In genomic region chr19:57527136-57527881, GRCh38 we compare ENCODE assay signal across 8 cellular contexts. TPM values are rescaled to one million over a fixed set of nuclear protein-coding genes. Genes with fewer than 3 reads are reported as not detected.
DNase-seq lines count a peak whose midpoint lies in the region; ATAC-seq, FAIRE-seq and TF ChIP-seq lines count a peak whose summit lies in the region.

ZNF549 (plus strand) TSS chr19:57527356; CDS start chr19:57527574, 218 bp downstream.

- H3K36me3 Mint-ChIP-seq in naive B cell: peaks cover 19 to 20% of the 10 kb centered on the region in 2 donors

- H3K9me2 ChIP-seq in PC-9 (ENCODE audit: insufficient read depth): no peaks in the 10 kb centered on the region

- H3K79me2 ChIP-seq in PC-9 (ENCODE audit: low read depth): peaks cover 24% of the 10 kb centered on the region

- peaks cover 0 to 11% (median 2%) of the 10 kb centered on the region in 7 donors for H3K9me3 Mint-ChIP-seq in naive B cell

- peaks cover 20 to 26% (median 24%) of the 10 kb centered on the region in 3 donors for H3K4me1 Mint-ChIP-seq in naive B cell

- H3K27me3 ChIP-seq in HUES64 (ENCODE audit: insufficient read depth, low read length): no peaks in the 10 kb centered on the region
- H3K27me3 ChIP-seq in PC-9 (ENCODE audit: insufficient read depth, low read depth): no peaks in the 10 kb centered on the region

- DNase-seq in D721Med (ENCODE audit: insufficient read length, low spot score) (peak; percentile 92), PC-9 (peak; percentile 92 to 94), activated T-helper 1 cell treated with Interleukin-2 at 50 U/mL for 16 hours (ENCODE audit: low read depth) (peak; percentile 83), fibroblast of mammary gland (ENCODE audit: low read depth) (peak; percentile 88), naive B cell (peak; percentile 88)
- peak; percentile 70 to 85 for DNase-seq in stimulated activated CD8-positive, alpha-beta memory T cell treated with anti-CD3 and anti-CD28 coated beads, Interleukin-7, amount 100 ng/mL, for 48 hours (ENCODE audit: extremely low read depth in 1 of 2, low read depth in 1 of 2)

- peak; percentile 99 for ATAC-seq in GM21447 (IDR thresholded peaks at IDR 0.05; ENCODE audit: unreplicated experiment)
- ATAC-seq in naive B cell (ENCODE audit: low read depth in 2 of 2): peak; percentile 98 to 99

- H3K27me3 Mint-ChIP-seq in naive B cell: no peaks in the 10 kb centered on the region

- H3F3A ChIP-seq in PC-9 (ENCODE audit: insufficient read depth, low read depth): 0 out of 2 replicates have a peak, but pooled peaks cover 8% of the 10 kb centered on the region

- peak within 1 kb of the TSS; percentile 85 for H3K9ac ChIP-seq in HUES64 (ENCODE audit: low read depth, low read length)

- peak within 1 kb of the TSS; percentile 89 for H3K4me2 ChIP-seq in PC-9

- peak; percentile 16 for FAIRE-seq in D721Med (lab: Jason Lieb, UNC)

- BruUV-seq in PC-9 (replicated peaks; lab: Mats Ljungman, UMichigan): TSS peak; percentile 67

- H3K36me3 ChIP-seq in HUES64 (ENCODE audit: insufficient read depth, low read length) (peaks cover 18% of the 10 kb centered on the region), PC-9 (ENCODE audit: low read depth) (peaks cover 29% of the 10 kb centered on the region)

- H3K4me1 ChIP-seq in HUES64 (ENCODE audit: insufficient read depth, low read length): peaks cover 6% of the 10 kb centered on the region; the same call in 1 of the 2 replicates
- H3K4me1 ChIP-seq in PC-9 (replicated peaks; ENCODE audit: insufficient read depth): no peaks in the 10 kb centered on the region; the same call in 1 of the 2 replicates

- H2AFZ ChIP-seq in PC-9: peak within 1 kb of the TSS; percentile 100

- H3K4me3 ChIP-seq in HUES64 (ENCODE audit: low read length) (peak within 1 kb of the TSS; percentile 88), PC-9 (peak within 1 kb of the TSS; percentile 86), fibroblast of mammary gland (ENCODE audit: control insufficient read depth, low read depth, low read length) (peak within 1 kb of the TSS; percentile 95)

- no peaks in the 10 kb centered on the region; the same call in 1 of the 2 replicates for H4K20me1 ChIP-seq in PC-9 (ENCODE audit: insufficient read depth)

- H3K4me3 Mint-ChIP-seq in naive B cell: peak within 1 kb of the TSS; percentile 95 to 99 (median 97)

- CTCF ChIA-PET in PC-9 (lab: Charles Lee): no interaction called here

- POLR2A ChIA-PET in PC-9 (lab: Charles Lee; ENCODE audit: unreplicated experiment): no interaction called here

- WGBS in HUES64: under 1% methylated on average over 64 of the region's 64 CpGs

- intact Hi-C loops in PC-9 (cut with micrococcal nuclease; ENCODE audit: unreplicated experiment): loop anchor here (1.0 to 2.0 kb wide), 2 partner anchors 28 to 31 kb away; partner anchors contain the start of genes ZNF550 and ZNF773

- peak within 1 kb of the TSS; percentile 96 to 99 (median 98) for H3K27ac Mint-ChIP-seq in naive B cell

- TF ChIP-seq CTCF in D721Med (IDR thresholded peaks at IDR 0.05; ENCODE audit: insufficient read depth, missing control alignments) (no peak), PC-9 (conservative IDR thresholded peaks at IDR 0.05) (no peak), fibroblast of mammary gland (conservative IDR thresholded peaks at IDR 0.05; ENCODE audit: control insufficient read depth, insufficient read depth, low read depth, low read length) (no peak)

- H3K9me3 ChIP-seq in HUES64 (ENCODE audit: insufficient read depth, low read depth, low read length) (peaks cover 8% of the 10 kb centered on the region; the same call in 1 of the 2 replicates), PC-9 (ENCODE audit: insufficient read depth, low read depth) (peaks cover 27% of the 10 kb centered on the region)

- H3K27ac ChIP-seq in HUES64 (ENCODE audit: low read depth, low read length) (peak within 1 kb of the TSS; percentile 93), PC-9 (peak within 1 kb of the TSS; percentile 38)

RNA-seq across cellular contexts. Expression of gene ZNF549, which starts in this region (rescaled TPM):
- 5.9 TPM for polyA plus RNA-seq in HUES64 (2013, experiment 1 of 2)
- 7.2 TPM for polyA plus RNA-seq in HUES64 (2013, experiment 2 of 2)
- total RNA-seq in PC-9 (2021): 5.2 and 6.5 TPM in 2 replicates
- 10 to 100 TPM in 3 of 6 donors, 1 to 10 TPM in 3; 3.3 to 14.2 (median 9.5) TPM for polyA plus RNA-seq in naive B cell (ENCODE audit: low read depth in 6 of 6)

Comparison
In these comparisons a context has a peak if more than half of its experiments do, and no peak if none do; other contexts are left out.
1. Peak in every context shown above with its lines: DNase-seq, ATAC-seq, H3K4me3 ChIP-seq and H3K27ac ChIP-seq.